Comparison of ENCODE assay signal across 1 cellular context in genomic region chr10:653991-654646, GRCh38.
TF ChIP-seq lines count a peak whose summit lies in the region.

No MANE protein-coding gene starts in this region.

TF ChIP-seq in GM23338, 12 proteins besides CTCF, POLR2A, EP300 and RAD21 (continued from another document):
- no peak for TF ChIP-seq ZNF462 (CRISPR knock-in tag; IDR thresholded peaks at IDR 0.05)
- TF ChIP-seq STAT1 (IDR thresholded peaks at IDR 0.05; ENCODE audit: unreplicated experiment) = no peak
- no peak for TF ChIP-seq JUNB (IDR thresholded peaks at IDR 0.05; ENCODE audit: unreplicated experiment)
